In genomic region chr18:25814841-25815458, GRCh38 we compare ENCODE assay signal across 9 cellular contexts.
A peak's percentile ranks its signal among the peaks of the same experiment; 100 is the strongest.
DNase-seq lines count a peak whose midpoint lies in the region; ATAC-seq and TF ChIP-seq lines count a peak whose summit lies in the region.
"Had no signal": no experiment of that assay in that cellular context is flagged by ENCODE, and none has a peak within 500 bp of the region (broad histone marks: within the 10 kb centered on the region; RNA-seq: fewer than 3 reads in every experiment).

No MANE protein-coding gene starts in this region.

- H3K4me3 Mint-ChIP-seq in progenitor cell of endocrine pancreas (ENCODE audit: low read depth), result no peak overlapping the region
- H3K4me3 Mint-ChIP-seq: stimulated activated naive CD8-positive, alpha-beta T cell treated with anti-CD3 and anti-CD28 coated beads, Interleukin-15, Interleukin-2, amounts not matched to agents 100 ng/mL and 50 ng/mL, for 24 hours had no signal

- peaks cover 2% of the 10 kb centered on the region for H3K4me1 Mint-ChIP-seq in progenitor cell of endocrine pancreas (ENCODE audit: low read depth)

- H3K36me3 Mint-ChIP-seq in progenitor cell of endocrine pancreas (ENCODE audit: insufficient read depth), result no peaks in the 10 kb centered on the region

- DNase-seq in left kidney (ENCODE audit: low read depth, low spot score) (peak; percentile 34), progenitor cell of endocrine pancreas (ENCODE audit: low spot score, unreplicated experiment) (no peak), posterior cingulate gyrus (no peak), NCI-H446 (lab: John Stamatoyannopoulos, UW) (no peak)
- DNase-seq: NCI-H187 treated with DMSO at 0.1 percent for 48 hours had no signal

- peaks cover 28% of the 10 kb centered on the region for H3K27me3 Mint-ChIP-seq in progenitor cell of endocrine pancreas

- no peaks in the 10 kb centered on the region for H3K9me3 Mint-ChIP-seq in progenitor cell of endocrine pancreas (ENCODE audit: low read depth)
- H3K9me3 Mint-ChIP-seq: stimulated activated naive CD8-positive, alpha-beta T cell treated with anti-CD3 and anti-CD28 coated beads, Interleukin-15, Interleukin-2, amounts not matched to agents 100 ng/mL and 50 ng/mL, for 24 hours had no signal

- ATAC-seq in GM18873 (IDR thresholded peaks at IDR 0.05; ENCODE audit: low FRiP score, unreplicated experiment), result peak; percentile 96
- ATAC-seq in GM21576 (IDR thresholded peaks at IDR 0.05; ENCODE audit: unreplicated experiment), result peak; percentile 79
- ATAC-seq in HG03432 (IDR thresholded peaks at IDR 0.05; ENCODE audit: unreplicated experiment), result peak; percentile 93

- no peak overlapping the region for H3K27ac Mint-ChIP-seq in progenitor cell of endocrine pancreas
- H3K27ac Mint-ChIP-seq: stimulated activated naive CD8-positive, alpha-beta T cell treated with anti-CD3 and anti-CD28 coated beads, Interleukin-15, Interleukin-2, amounts not matched to agents 100 ng/mL and 50 ng/mL, for 24 hours had no signal

- no peak for TF ChIP-seq CTCF in progenitor cell of endocrine pancreas (IDR thresholded peaks at IDR 0.05; ENCODE audit: unreplicated experiment)

- intact Hi-C loops in posterior cingulate gyrus (cut with DNase I), result no loop called here
